In genomic region chr2:14079576-14079975, GRCh38 we compare ENCODE assay signal across 38 cellular contexts.
"Had no signal": no experiment of that assay in that cellular context is flagged by ENCODE, and none has a peak within 500 bp of the region (broad histone marks: within the 10 kb centered on the region; RNA-seq: fewer than 3 reads in every experiment).

No MANE protein-coding gene starts in this region.

- FAIRE-seq: bronchial epithelial cell, TTC549 had no signal

- H3K27me3 ChIP-seq: ascending aorta, cardiac muscle cell, colonic mucosa had no signal

- H3K4me1 Mint-ChIP-seq: activated CD4-positive, alpha-beta memory T cell treated with anti-CD3 and anti-CD28 coated beads, Interleukin-2, amount 10 ng/mL, durations not matched to agents 7 days and 5 days; activated CD4-positive, alpha-beta T cell treated with anti-CD3 and anti-CD28 coated beads for 36 hours; activated CD4-positive, alpha-beta T cell treated with anti-CD3 and anti-CD28 coated beads, Interleukin-2, amount 10 ng/mL, durations not matched to agents 7 days and 5 days; activated CD8-positive, alpha-beta memory T cell treated with anti-CD3 and anti-CD28 coated beads, Interleukin-2, amount 10 ng/mL, durations not matched to agents 7 days and 5 days; activated naive CD4-positive, alpha-beta T cell treated with anti-CD3 and anti-CD28 coated beads, Interleukin-2, amount 10 ng/mL, durations not matched to agents 7 days and 5 days; activated naive CD4-positive, alpha-beta T cell treated with anti-CD3 and anti-CD28 coated beads, Interleukin-2, amount 50 U/mL, for 24 hours; activated naive CD8-positive, alpha-beta T cell treated with anti-CD3 and anti-CD28 coated beads, Interleukin-2, amount 10 ng/mL, durations not matched to agents 7 days and 5 days; activated naive CD8-positive, alpha-beta T cell treated with anti-CD3 and anti-CD28 coated beads, Interleukin-2, amount 50 U/mL, for 24 hours; brain; central memory CD8-positive, alpha-beta T cell had no signal

- H3K36me3 ChIP-seq: ascending aorta, cardiac muscle cell, colonic mucosa had no signal

- DNase-seq: activated CD4-positive, alpha-beta memory T cell treated with anti-CD3 and anti-CD28 coated beads, Interleukin-2, amount 10 ng/mL, durations not matched to agents 7 days and 5 days; activated CD4-positive, alpha-beta T cell treated with anti-CD3 and anti-CD28 coated beads for 1 hour; activated CD4-positive, alpha-beta T cell treated with anti-CD3 and anti-CD28 coated beads for 36 hours; activated CD4-positive, alpha-beta T cell treated with anti-CD3 and anti-CD28 coated beads for 48 hours; activated CD4-positive, alpha-beta T cell treated with anti-CD3 and anti-CD28 coated beads, Interleukin-2, amount 10 ng/mL, durations not matched to agents 7 days and 5 days; activated CD4-positive, alpha-beta T cell treated with anti-CD3 and anti-CD28 coated beads, Interleukin-2, amount 50 U/mL, for 48 hours; activated CD4-positive, CD25-positive, alpha-beta regulatory T cell; activated CD8-positive, alpha-beta memory T cell treated with anti-CD3 and anti-CD28 coated beads for 24 hours; activated CD8-positive, alpha-beta memory T cell treated with anti-CD3 and anti-CD28 coated beads, Interleukin-2, amount 10 ng/mL, durations not matched to agents 7 days and 5 days; activated CD8-positive, alpha-beta memory T cell treated with anti-CD3 and anti-CD28 coated beads, Interleukin-2, amount 50 U/mL, for 48 hours; activated CD8-positive, alpha-beta T cell treated with anti-CD3 and anti-CD28 coated beads, Interleukin-2, amount 10 ng/mL, durations not matched to agents 7 days and 5 days; activated effector memory CD4-positive, alpha-beta T cell treated with Interleukin-2 at 50 U/mL for 16 hours; activated gamma-delta T cell; activated naive CD4-positive, alpha-beta T cell treated with anti-CD3 and anti-CD28 coated beads, Interleukin-2, amount 10 ng/mL, durations not matched to agents 7 days and 5 days; activated naive CD4-positive, alpha-beta T cell treated with Interleukin-2 at 50 U/mL for 16 hours; activated naive CD8-positive, alpha-beta T cell treated with anti-CD3 and anti-CD28 coated beads, Interleukin-2, amount 10 ng/mL, durations not matched to agents 7 days and 5 days; activated naive CD8-positive, alpha-beta T cell treated with anti-CD3 and anti-CD28 coated beads, Interleukin-2, amount 50 U/mL, for 24 hours; activated T-cell treated with anti-CD3 and anti-CD28 coated beads, Interleukin-2, amount 50 U/mL, for 24 hours; activated T-cell treated with anti-CD3 and anti-CD28 coated beads, Interleukin-2, amount 50 U/mL, for 48 hours; amygdala; anterior cingulate cortex; caudate nucleus; cerebellar nuclear complex; colonic mucosa; T-helper 2 cell; T-helper 9 cell had no signal

- H3K4me3 ChIP-seq: ascending aorta, cardiac muscle cell, colonic mucosa had no signal

- H3K9me3 Mint-ChIP-seq: activated CD4-positive, alpha-beta memory T cell treated with anti-CD3 and anti-CD28 coated beads, Interleukin-2, amount 10 ng/mL, durations not matched to agents 7 days and 5 days; activated naive CD8-positive, alpha-beta T cell treated with anti-CD3 and anti-CD28 coated beads, Interleukin-2, amount 10 ng/mL, durations not matched to agents 7 days and 5 days had no signal

- H3K36me3 Mint-ChIP-seq: activated CD8-positive, alpha-beta memory T cell treated with anti-CD3 and anti-CD28 coated beads, Interleukin-2, amount 10 ng/mL, durations not matched to agents 7 days and 5 days; activated naive CD4-positive, alpha-beta T cell treated with anti-CD3 and anti-CD28 coated beads, Interleukin-2, amount 10 ng/mL, durations not matched to agents 7 days and 5 days; activated naive CD4-positive, alpha-beta T cell treated with anti-CD3 and anti-CD28 coated beads, Interleukin-2, amount 50 U/mL, for 24 hours; activated naive CD8-positive, alpha-beta T cell; activated naive CD8-positive, alpha-beta T cell treated with anti-CD3 and anti-CD28 coated beads, Interleukin-2, amount 10 ng/mL, durations not matched to agents 7 days and 5 days; brain had no signal

- H3K27me3 Mint-ChIP-seq: activated CD4-positive, alpha-beta memory T cell treated with anti-CD3 and anti-CD28 coated beads, Interleukin-2, amount 10 ng/mL, durations not matched to agents 7 days and 5 days; activated CD4-positive, alpha-beta T cell treated with anti-CD3 and anti-CD28 coated beads for 36 hours; activated CD4-positive, alpha-beta T cell treated with anti-CD3 and anti-CD28 coated beads, Interleukin-2, amount 10 ng/mL, durations not matched to agents 7 days and 5 days; activated CD8-positive, alpha-beta memory T cell treated with anti-CD3 and anti-CD28 coated beads, Interleukin-2, amount 10 ng/mL, durations not matched to agents 7 days and 5 days; activated naive CD4-positive, alpha-beta T cell treated with anti-CD3 and anti-CD28 coated beads, Interleukin-2, amount 10 ng/mL, durations not matched to agents 7 days and 5 days; activated naive CD4-positive, alpha-beta T cell treated with anti-CD3 and anti-CD28 coated beads, Interleukin-2, amount 50 U/mL, for 24 hours; activated naive CD8-positive, alpha-beta T cell; activated naive CD8-positive, alpha-beta T cell treated with anti-CD3 and anti-CD28 coated beads, Interleukin-2, amount 10 ng/mL, durations not matched to agents 7 days and 5 days; activated naive CD8-positive, alpha-beta T cell treated with anti-CD3 and anti-CD28 coated beads, Interleukin-2, amount 50 U/mL, for 24 hours; activated T-cell treated with anti-CD3 and anti-CD28 coated beads, Interleukin-2, amount 50 U/mL, for 24 hours; central memory CD8-positive, alpha-beta T cell had no signal

- H3K27ac ChIP-seq: ascending aorta, cardiac muscle cell, colonic mucosa, VCaP had no signal

- ATAC-seq: activated CD4-positive, alpha-beta T cell treated with anti-CD3 and anti-CD28 coated beads for 36 hours; activated CD4-positive, CD25-positive, alpha-beta regulatory T cell treated with anti-CD3 and anti-CD28 coated beads, Interleukin-2, amount 50 U/mL, for 24 hours; activated CD8-positive, alpha-beta memory T cell treated with anti-CD3 and anti-CD28 coated beads, Interleukin-2, amount 10 ng/mL, durations not matched to agents 7 days and 5 days; activated CD8-positive, alpha-beta T cell treated with anti-CD3 and anti-CD28 coated beads, Interleukin-2, amount 10 ng/mL, durations not matched to agents 7 days and 5 days; activated naive CD8-positive, alpha-beta T cell treated with anti-CD3 and anti-CD28 coated beads, Interleukin-2, amount 50 U/mL, for 24 hours had no signal

- H3K9me3 ChIP-seq: ascending aorta, colonic mucosa had no signal

- H3K4me1 ChIP-seq: ascending aorta, colonic mucosa had no signal

- H3K27ac Mint-ChIP-seq: activated CD4-positive, alpha-beta memory T cell treated with anti-CD3 and anti-CD28 coated beads, Interleukin-2, amount 10 ng/mL, durations not matched to agents 7 days and 5 days; activated CD4-positive, alpha-beta T cell treated with anti-CD3 and anti-CD28 coated beads for 36 hours; activated CD4-positive, alpha-beta T cell treated with anti-CD3 and anti-CD28 coated beads, Interleukin-2, amount 10 ng/mL, durations not matched to agents 7 days and 5 days; activated CD8-positive, alpha-beta memory T cell treated with anti-CD3 and anti-CD28 coated beads, Interleukin-2, amount 10 ng/mL, durations not matched to agents 7 days and 5 days; activated CD8-positive, alpha-beta T cell treated with anti-CD3 and anti-CD28 coated beads, Interleukin-2, amount 10 ng/mL, durations not matched to agents 7 days and 5 days; activated naive CD4-positive, alpha-beta T cell treated with anti-CD3 and anti-CD28 coated beads, Interleukin-2, amount 10 ng/mL, durations not matched to agents 7 days and 5 days; activated naive CD4-positive, alpha-beta T cell treated with anti-CD3 and anti-CD28 coated beads, Interleukin-2, amount 50 U/mL, for 24 hours; activated naive CD8-positive, alpha-beta T cell; activated naive CD8-positive, alpha-beta T cell treated with anti-CD3 and anti-CD28 coated beads, Interleukin-2, amount 10 ng/mL, durations not matched to agents 7 days and 5 days; activated naive CD8-positive, alpha-beta T cell treated with anti-CD3 and anti-CD28 coated beads, Interleukin-2, amount 50 U/mL, for 24 hours; activated T-cell treated with anti-CD3 and anti-CD28 coated beads, Interleukin-2, amount 50 U/mL, for 24 hours; activated T-helper 2 cell treated with anti-CD3 and anti-CD28 coated beads, Interferon-gamma antibody, Interleukin-2, Interleukin-4, amounts not matched to agents 10 μg/mL and 5 μg/mL and 100 μg/mL, durations not matched to agents 14 hours and 24 hours and 36 hours; brain; T-helper 2 cell treated with Interferon-gamma antibody and Interleukin-4, amounts not matched to agents 5 μg/mL and 100 μg/mL, for 36 hours had no signal

- H3K4me3 Mint-ChIP-seq: activated CD4-positive, alpha-beta memory T cell treated with anti-CD3 and anti-CD28 coated beads, Interleukin-2, amount 10 ng/mL, durations not matched to agents 7 days and 5 days; activated CD4-positive, alpha-beta T cell treated with anti-CD3 and anti-CD28 coated beads for 36 hours; activated CD4-positive, alpha-beta T cell treated with anti-CD3 and anti-CD28 coated beads, Interleukin-2, amount 10 ng/mL, durations not matched to agents 7 days and 5 days; activated CD8-positive, alpha-beta memory T cell treated with anti-CD3 and anti-CD28 coated beads, Interleukin-2, amount 10 ng/mL, durations not matched to agents 7 days and 5 days; activated CD8-positive, alpha-beta T cell treated with anti-CD3 and anti-CD28 coated beads, Interleukin-2, amount 10 ng/mL, durations not matched to agents 7 days and 5 days; activated naive CD4-positive, alpha-beta T cell treated with anti-CD3 and anti-CD28 coated beads, Interleukin-2, amount 10 ng/mL, durations not matched to agents 7 days and 5 days; activated naive CD4-positive, alpha-beta T cell treated with anti-CD3 and anti-CD28 coated beads, Interleukin-2, amount 50 U/mL, for 24 hours; activated naive CD8-positive, alpha-beta T cell; activated naive CD8-positive, alpha-beta T cell treated with anti-CD3 and anti-CD28 coated beads, Interleukin-2, amount 10 ng/mL, durations not matched to agents 7 days and 5 days; activated naive CD8-positive, alpha-beta T cell treated with anti-CD3 and anti-CD28 coated beads, Interleukin-2, amount 50 U/mL, for 24 hours; activated T-cell treated with anti-CD3 and anti-CD28 coated beads, Interleukin-2, amount 50 U/mL, for 24 hours; brain; central memory CD8-positive, alpha-beta T cell; T-helper 2 cell treated with Interferon-gamma antibody and Interleukin-4, amounts not matched to agents 5 μg/mL and 100 μg/mL, for 36 hours had no signal
